19 cellular contexts compared by ENCODE assay signal in genomic region chr11:129864811-129865210, GRCh38. TPM values are rescaled to one million over a fixed set of nuclear protein-coding genes. Genes with fewer than 3 reads are reported as not detected.
"Had no signal": no experiment of that assay in that cellular context is flagged by ENCODE, and none has a peak within 500 bp of the region (broad histone marks: within the 10 kb centered on the region; RNA-seq: fewer than 3 reads in every experiment).

No MANE protein-coding gene starts in this region.

- H3K4me3 ChIP-seq: adrenal gland, esophagus squamous epithelium, spleen had no signal

- H3K79me2 ChIP-seq: parathyroid adenoma had no signal

- DNase-seq: activated CD4-positive, alpha-beta T cell treated with anti-CD3 and anti-CD28 coated beads for 36 hours; activated CD4-positive, alpha-beta T cell treated with anti-CD3 and anti-CD28 coated beads, Interleukin-2, amount 50 U/mL, for 48 hours; activated naive CD4-positive, alpha-beta T cell treated with anti-CD3 and anti-CD28 coated beads for 36 hours; adrenal gland; cerebellar nuclear complex; cortex of kidney; esophagus squamous epithelium; immature natural killer cell; kidney glomerular epithelial cell; spleen; stimulated activated CD8-positive, alpha-beta memory T cell treated with anti-CD3 and anti-CD28 coated beads, Interleukin-4, amount 100 ng/mL, for 48 hours; stimulated activated naive CD4-positive, alpha-beta T cell had no signal

- H3K27ac ChIP-seq: adrenal gland, esophagus squamous epithelium, parathyroid adenoma, spleen had no signal

- H2AFZ ChIP-seq: parathyroid adenoma had no signal

- ATAC-seq: WTC11 had no signal

- H3K27me3 Mint-ChIP-seq: activated CD4-positive, alpha-beta T cell treated with anti-CD3 and anti-CD28 coated beads for 36 hours had no signal

- H3K9me3 Mint-ChIP-seq: activated naive CD4-positive, alpha-beta T cell treated with anti-CD3 and anti-CD28 coated beads for 36 hours; immature natural killer cell; nephron; WTC11 had no signal

- H3K9me3 ChIP-seq: adrenal gland, esophagus squamous epithelium, spleen had no signal

- H3K27me3 ChIP-seq: adrenal gland, esophagus squamous epithelium, spleen had no signal

- FAIRE-seq: astrocyte, bronchial epithelial cell, TTC549, urothelium cell line had no signal

- H3K4me1 ChIP-seq: parathyroid adenoma, spleen had no signal

- H3K9ac ChIP-seq: parathyroid adenoma had no signal

- H3K27ac Mint-ChIP-seq: activated CD4-positive, alpha-beta T cell treated with anti-CD3 and anti-CD28 coated beads for 36 hours; activated naive CD4-positive, alpha-beta T cell treated with anti-CD3 and anti-CD28 coated beads for 36 hours; immature natural killer cell; nephron; WTC11 had no signal

- H3K4me1 Mint-ChIP-seq: immature natural killer cell had no signal

- H3K4me3 Mint-ChIP-seq: activated CD4-positive, alpha-beta T cell treated with anti-CD3 and anti-CD28 coated beads for 36 hours; activated naive CD4-positive, alpha-beta T cell treated with anti-CD3 and anti-CD28 coated beads for 36 hours; immature natural killer cell; nephron; WTC11 had no signal

RNA-seq across cellular contexts. Expression of gene TMEM45B, which starts 49.2 kb away (rescaled TPM):
- total RNA-seq: astrocyte had no signal
